1 cellular context compared by ENCODE assay signal in genomic region chrX:155632424-155633100, GRCh38.
TF ChIP-seq lines count a peak whose summit lies in the region.

No MANE protein-coding gene starts in this region.

TF ChIP-seq in K562, 482 proteins besides CTCF, POLR2A, EP300 and RAD21 (continued from another document):
- TF ChIP-seq ZNF165 (CRISPR knock-in tag; IDR thresholded peaks at IDR 0.05; ENCODE audit: borderline replicate concordance) (no peak), KAT2B (IDR thresholded peaks at IDR 0.05; ENCODE audit: low read depth, low read length) (no peak), ZNF140 (CRISPR knock-in tag; IDR thresholded peaks at IDR 0.05) (no peak), CREB3L1 (IDR thresholded peaks at IDR 0.05; ENCODE audit: borderline replicate concordance, low read depth) (no peak), GTF2E2 (tag; IDR thresholded peaks at IDR 0.05) (no peak), POLR2B (IDR thresholded peaks at IDR 0.05; ENCODE audit: low read depth, partially characterized antibody) (no peak), FOXM1 (IDR thresholded peaks at IDR 0.05; ENCODE audit: low read depth) (peak; percentile 45; the same call in 1 of the 2 replicates), FOXM1 (CRISPR knock-in tag; IDR thresholded peaks at IDR 0.05; ENCODE audit: low read depth) (no peak), CLOCK (CRISPR knock-in tag; IDR thresholded peaks at IDR 0.05; ENCODE audit: borderline replicate concordance) (no peak)
TF ChIP-seq in K562: peak in this region for 2.
